8 cellular contexts compared by ENCODE assay signal in genomic region chr9:111036946-111037743, GRCh38. TPM values are rescaled to one million over a fixed set of nuclear protein-coding genes. Genes with fewer than 3 reads are reported as not detected.
DNase-seq lines count a peak whose midpoint lies in the region; ATAC-seq, FAIRE-seq and TF ChIP-seq lines count a peak whose summit lies in the region.

No MANE protein-coding gene starts in this region.

- in situ Hi-C loops in GM23248 (cut with MboI), result loop anchor here (10.0 kb wide), 1 partner anchor 382 kb away; no protein-coding TSS in a partner anchor

- H3K27ac ChIP-seq in GM23248, result peak overlapping the region; percentile 81
- no peak overlapping the region for H3K27ac ChIP-seq in cardiac muscle cell
- peak overlapping the region; percentile 89 to 92 for H3K27ac ChIP-seq in prostate gland

- H3K27me3 ChIP-seq in GM23248 (replicated peaks; ENCODE audit: insufficient read depth), result no peaks in the 10 kb centered on the region
- H3K27me3 ChIP-seq in cardiac muscle cell, result peaks cover 75% of the 10 kb centered on the region
- no peaks in the 10 kb centered on the region for H3K27me3 ChIP-seq in prostate gland (replicated peaks; ENCODE audit: insufficient read depth)

- DNase-seq in GM23248 (peak; percentile 69), cardiac muscle cell (ENCODE audit: low read depth in 1 of 2, low spot score in 1 of 2) (peak in 1 of 2 donors; percentile 57), prostate gland (ENCODE audit: low spot score) (no peak), frontal cortex (ENCODE audit: low spot score in 2 of 2) (no peak)

- intact Hi-C loops in prostate gland (cut with DNase I), result loop anchor here (5.0 to 10.0 kb wide), 3 partner anchors 260 to 382 kb away; no protein-coding TSS in a partner anchor

- no peaks in the 10 kb centered on the region for H4K20me1 ChIP-seq in GM23248 (ENCODE audit: insufficient read depth)

- ATAC-seq in SK-N-SH treated with all-trans-retinoic acid at 6 μM for 48 hours (peak; percentile 48), GM19023 (IDR thresholded peaks at IDR 0.05; ENCODE audit: unreplicated experiment) (no peak), GM19452 (IDR thresholded peaks at IDR 0.05; ENCODE audit: unreplicated experiment) (no peak)
- no peak for ATAC-seq in activated CD4-positive, CD25-positive, alpha-beta regulatory T cell treated with anti-CD3 and anti-CD28 coated beads, Interleukin-2, amount 50 U/mL, for 24 hours

- no peak for TF ChIP-seq CTCF in cardiac muscle cell (IDR thresholded peaks at IDR 0.05; ENCODE audit: low read depth, low read length)
- no peak for TF ChIP-seq CTCF in prostate gland (IDR thresholded peaks at IDR 0.05)

- H3K9ac ChIP-seq in GM23248, result peak overlapping the region; percentile 93

- H3K4me3 ChIP-seq in GM23248, result peak overlapping the region; percentile 95
- peak overlapping the region; percentile 55 for H3K4me3 ChIP-seq in cardiac muscle cell
- peak overlapping the region; percentile 65 to 71 for H3K4me3 ChIP-seq in prostate gland

- peak overlapping the region; percentile 89 for H3K4me2 ChIP-seq in GM23248 (ENCODE audit: unreplicated experiment)

- 1 to 2% methylated on average over 23 of the region's 23 CpGs for WGBS in GM23248 (ENCODE audit: low coverage in 1 of 2, low lambda C conversion rate in 2 of 2, missing lambda C conversion rate in 2 of 2), 2 experiments
- 3% methylated on average over 23 of the region's 23 CpGs for WGBS in prostate gland

- H3K9me3 ChIP-seq in GM23248 (ENCODE audit: low read depth) (no peaks in the 10 kb centered on the region), cardiac muscle cell (ENCODE audit: low read depth) (no peaks in the 10 kb centered on the region), prostate gland (no peaks in the 10 kb centered on the region)

- peaks cover 43% of the 10 kb centered on the region for H3F3A ChIP-seq in GM23248 (ENCODE audit: insufficient read depth)

- H3K4me1 ChIP-seq in GM23248 (ENCODE audit: insufficient read depth) (peaks cover 29% of the 10 kb centered on the region), cardiac muscle cell (ENCODE audit: low read depth) (no peaks in the 10 kb centered on the region), prostate gland (replicated peaks) (no peaks in the 10 kb centered on the region)

- H3K9me2 ChIP-seq in GM23248 (ENCODE audit: insufficient read depth), result no peaks in the 10 kb centered on the region

- H2AFZ ChIP-seq in GM23248, result peak overlapping the region; percentile 78

- H3K36me3 ChIP-seq in GM23248 (ENCODE audit: low read depth), result no peaks in the 10 kb centered on the region
- H3K36me3 ChIP-seq in cardiac muscle cell, result no peaks in the 10 kb centered on the region
- no peaks in the 10 kb centered on the region for H3K36me3 ChIP-seq in prostate gland

- no peak for FAIRE-seq in frontal cortex (lab: Jason Lieb, UNC)

- no peak for TF ChIP-seq POLR2A in prostate gland (IDR thresholded peaks at IDR 0.05)

- peaks cover 56% of the 10 kb centered on the region for H3K79me2 ChIP-seq in GM23248 (ENCODE audit: insufficient read depth)

TF ChIP-seq in SK-N-SH treated with all-trans-retinoic acid at 6 μM for 48 hours, 23 proteins besides CTCF, POLR2A, EP300 and RAD21 (continues in another document):
- TF ChIP-seq POU6F1 (CRISPR knock-in tag; IDR thresholded peaks at IDR 0.05; ENCODE audit: borderline replicate concordance, low read depth) (no peak), CSDC2 (CRISPR knock-in tag; IDR thresholded peaks at IDR 0.05) (no peak), PPARA (CRISPR knock-in tag; IDR thresholded peaks at IDR 0.05; ENCODE audit: borderline replicate concordance) (no peak), ZNF565 (CRISPR knock-in tag; conservative IDR thresholded peaks at IDR 0.05; ENCODE audit: low read depth) (no peak), ZNF8 (CRISPR knock-in tag; IDR thresholded peaks at IDR 0.05) (no peak), ISL1 (CRISPR knock-in tag; IDR thresholded peaks at IDR 0.05) (no peak), RARB (CRISPR knock-in tag; IDR thresholded peaks at IDR 0.05) (no peak), PATZ1 (CRISPR knock-in tag; IDR thresholded peaks at IDR 0.05; ENCODE audit: borderline replicate concordance) (no peak), SNAI2 (CRISPR knock-in tag; IDR thresholded peaks at IDR 0.05) (no peak), ZFP30 (CRISPR knock-in tag; IDR thresholded peaks at IDR 0.05) (no peak)
- TF ChIP-seq, protein P1, sequence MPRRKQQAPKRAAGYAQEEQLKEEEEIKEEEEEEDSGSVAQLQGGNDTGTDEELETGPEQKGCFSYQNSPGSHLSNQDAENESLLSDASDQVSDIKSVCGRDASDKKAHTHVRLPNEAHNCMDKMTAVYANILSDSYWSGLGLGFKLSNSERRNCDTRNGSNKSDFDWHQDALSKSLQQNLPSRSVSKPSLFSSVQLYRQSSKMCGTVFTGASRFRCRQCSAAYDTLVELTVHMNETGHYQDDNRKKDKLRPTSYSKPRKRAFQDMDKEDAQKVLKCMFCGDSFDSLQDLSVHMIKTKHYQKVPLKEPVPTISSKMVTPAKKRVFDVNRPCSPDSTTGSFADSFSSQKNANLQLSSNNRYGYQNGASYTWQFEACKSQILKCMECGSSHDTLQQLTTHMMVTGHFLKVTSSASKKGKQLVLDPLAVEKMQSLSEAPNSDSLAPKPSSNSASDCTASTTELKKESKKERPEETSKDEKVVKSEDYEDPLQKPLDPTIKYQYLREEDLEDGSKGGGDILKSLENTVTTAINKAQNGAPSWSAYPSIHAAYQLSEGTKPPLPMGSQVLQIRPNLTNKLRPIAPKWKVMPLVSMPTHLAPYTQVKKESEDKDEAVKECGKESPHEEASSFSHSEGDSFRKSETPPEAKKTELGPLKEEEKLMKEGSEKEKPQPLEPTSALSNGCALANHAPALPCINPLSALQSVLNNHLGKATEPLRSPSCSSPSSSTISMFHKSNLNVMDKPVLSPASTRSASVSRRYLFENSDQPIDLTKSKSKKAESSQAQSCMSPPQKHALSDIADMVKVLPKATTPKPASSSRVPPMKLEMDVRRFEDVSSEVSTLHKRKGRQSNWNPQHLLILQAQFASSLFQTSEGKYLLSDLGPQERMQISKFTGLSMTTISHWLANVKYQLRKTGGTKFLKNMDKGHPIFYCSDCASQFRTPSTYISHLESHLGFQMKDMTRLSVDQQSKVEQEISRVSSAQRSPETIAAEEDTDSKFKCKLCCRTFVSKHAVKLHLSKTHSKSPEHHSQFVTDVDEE (CRISPR knock-in tag; IDR thresholded peaks at IDR 0.05), result no peak
- TF ChIP-seq, protein P2, sequence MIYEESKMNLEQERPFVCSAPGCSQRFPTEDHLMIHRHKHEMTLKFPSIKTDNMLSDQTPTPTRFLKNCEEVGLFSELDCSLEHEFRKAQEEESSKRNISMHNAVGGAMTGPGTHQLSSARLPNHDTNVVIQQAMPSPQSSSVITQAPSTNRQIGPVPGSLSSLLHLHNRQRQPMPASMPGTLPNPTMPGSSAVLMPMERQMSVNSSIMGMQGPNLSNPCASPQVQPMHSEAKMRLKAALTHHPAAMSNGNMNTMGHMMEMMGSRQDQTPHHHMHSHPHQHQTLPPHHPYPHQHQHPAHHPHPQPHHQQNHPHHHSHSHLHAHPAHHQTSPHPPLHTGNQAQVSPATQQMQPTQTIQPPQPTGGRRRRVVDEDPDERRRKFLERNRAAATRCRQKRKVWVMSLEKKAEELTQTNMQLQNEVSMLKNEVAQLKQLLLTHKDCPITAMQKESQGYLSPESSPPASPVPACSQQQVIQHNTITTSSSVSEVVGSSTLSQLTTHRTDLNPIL (CRISPR knock-in tag; IDR thresholded peaks at IDR 0.05; ENCODE audit: low read depth), result no peak
- TF ChIP-seq, protein P3, sequence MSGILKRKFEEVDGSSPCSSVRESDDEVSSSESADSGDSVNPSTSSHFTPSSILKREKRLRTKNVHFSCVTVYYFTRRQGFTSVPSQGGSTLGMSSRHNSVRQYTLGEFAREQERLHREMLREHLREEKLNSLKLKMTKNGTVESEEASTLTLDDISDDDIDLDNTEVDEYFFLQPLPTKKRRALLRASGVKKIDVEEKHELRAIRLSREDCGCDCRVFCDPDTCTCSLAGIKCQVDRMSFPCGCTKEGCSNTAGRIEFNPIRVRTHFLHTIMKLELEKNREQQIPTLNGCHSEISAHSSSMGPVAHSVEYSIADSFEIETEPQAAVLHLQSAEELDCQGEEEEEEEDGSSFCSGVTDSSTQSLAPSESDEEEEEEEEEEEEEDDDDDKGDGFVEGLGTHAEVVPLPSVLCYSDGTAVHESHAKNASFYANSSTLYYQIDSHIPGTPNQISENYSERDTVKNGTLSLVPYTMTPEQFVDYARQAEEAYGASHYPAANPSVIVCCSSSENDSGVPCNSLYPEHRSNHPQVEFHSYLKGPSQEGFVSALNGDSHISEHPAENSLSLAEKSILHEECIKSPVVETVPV (CRISPR knock-in tag; IDR thresholded peaks at IDR 0.05), result no peak

RNA-seq across cellular contexts. Expression of gene LPAR1, which starts 1.1 kb away (rescaled TPM):
- total RNA-seq in GM23248 (2014; rRNA removed; shearing (Covaris generic)), result 90.3 and 90.8 TPM in 2 replicates
- polyA plus RNA-seq in GM23248 (2016; fragmentation: Nextera tagmentation; extraction: Ambion mirVana), result 40.1 and 45.7 TPM in 2 replicates
- total RNA-seq in cardiac muscle cell, result 0.77 and 1.5 TPM in 2 replicates
- 0.49 and 1.9 TPM in 2 replicates for polyA plus RNA-seq in cardiac muscle cell
- 10 to 100 TPM; 10.8 to 29.2 TPM for total RNA-seq in prostate gland
- total RNA-seq in frontal cortex, result 24.5 TPM
